Comparison of ENCODE assay signal across 9 cellular contexts in genomic region chr4:182447938-182448280, GRCh38.
DNase-seq lines count a peak whose midpoint lies in the region; ATAC-seq and TF ChIP-seq lines count a peak whose summit lies in the region.
"Had no signal": no experiment of that assay in that cellular context is flagged by ENCODE, and none has a peak within 500 bp of the region (broad histone marks: within the 10 kb centered on the region; RNA-seq: fewer than 3 reads in every experiment).

No MANE protein-coding gene starts in this region.

- H3K36me3 ChIP-seq in lower lobe of right lung (no peaks in the 10 kb centered on the region), tibial nerve (no peaks in the 10 kb centered on the region)

- H3K4me1 Mint-ChIP-seq in activated CD8-positive, alpha-beta memory T cell treated with anti-CD3 and anti-CD28 coated beads, Interleukin-2, amount 10 ng/mL, durations not matched to agents 7 days and 5 days: peaks cover 15% of the 10 kb centered on the region

- DNase-seq in activated CD8-positive, alpha-beta memory T cell treated with anti-CD3 and anti-CD28 coated beads, Interleukin-2, amount 10 ng/mL, durations not matched to agents 7 days and 5 days: no peak
- DNase-seq in activated CD8-positive, alpha-beta memory T cell treated with anti-CD3 and anti-CD28 coated beads for 24 hours: no peak
- DNase-seq in coronary artery (ENCODE audit: low spot score): no peak
- DNase-seq in lower lobe of right lung: no peak
- DNase-seq in tibial nerve (ENCODE audit: low spot score in 2 of 2): no peak
- DNase-seq in NCI-H1436 (lab: John Stamatoyannopoulos, UW): no peak
- DNase-seq in NCI-H1930 (lab: John Stamatoyannopoulos, UW): no peak
- DNase-seq: DND-41 had no signal

- no peak overlapping the region for H3K27ac Mint-ChIP-seq in activated CD8-positive, alpha-beta memory T cell treated with anti-CD3 and anti-CD28 coated beads, Interleukin-2, amount 10 ng/mL, durations not matched to agents 7 days and 5 days

- TF ChIP-seq POLR2A in tibial nerve (IDR thresholded peaks at IDR 0.05): no peak

- CTCF ChIA-PET in activated CD8-positive, alpha-beta memory T cell treated with anti-CD3 and anti-CD28 coated beads, Interleukin-2, amount 10 ng/mL, durations not matched to agents 7 days and 5 days (lab: Charles Lee): no interaction called here

- no peak for ATAC-seq in activated CD8-positive, alpha-beta memory T cell treated with anti-CD3 and anti-CD28 coated beads, Interleukin-2, amount 10 ng/mL, durations not matched to agents 7 days and 5 days
- peak; percentile 7 to 43 for ATAC-seq in lower lobe of right lung
- no peak for ATAC-seq in GM19035 (IDR thresholded peaks at IDR 0.05; ENCODE audit: unreplicated experiment)

- peak overlapping the region; percentile 90 for H3K4me3 ChIP-seq in coronary artery
- H3K4me3 ChIP-seq in lower lobe of right lung: peak overlapping the region; percentile 54
- H3K4me3 ChIP-seq in tibial nerve: peak overlapping the region; percentile 44 to 90 (median 68)

- TF ChIP-seq EP300 in tibial nerve (IDR thresholded peaks at IDR 0.05): no peak

- WGBS in tibial nerve, 2 donors: 1 to 3% methylated on average over 22 of the region's 22 CpGs

- H3K9me3 Mint-ChIP-seq in activated CD8-positive, alpha-beta memory T cell treated with anti-CD3 and anti-CD28 coated beads, Interleukin-2, amount 10 ng/mL, durations not matched to agents 7 days and 5 days (ENCODE audit: low read depth): no peaks in the 10 kb centered on the region

- H3K9me3 ChIP-seq in lower lobe of right lung: no peaks in the 10 kb centered on the region
- H3K9me3 ChIP-seq in tibial nerve: no peaks in the 10 kb centered on the region

- peaks cover 5% of the 10 kb centered on the region for H3K36me3 Mint-ChIP-seq in activated CD8-positive, alpha-beta memory T cell treated with anti-CD3 and anti-CD28 coated beads, Interleukin-2, amount 10 ng/mL, durations not matched to agents 7 days and 5 days

- peak overlapping the region; percentile 53 for H3K4me3 Mint-ChIP-seq in activated CD8-positive, alpha-beta memory T cell treated with anti-CD3 and anti-CD28 coated beads, Interleukin-2, amount 10 ng/mL, durations not matched to agents 7 days and 5 days

- TF ChIP-seq CTCF in coronary artery (IDR thresholded peaks at IDR 0.05) (no peak), lower lobe of right lung (IDR thresholded peaks at IDR 0.05) (no peak), tibial nerve (IDR thresholded peaks at IDR 0.05) (no peak)

- peaks cover 66% of the 10 kb centered on the region for H3K27me3 ChIP-seq in lower lobe of right lung (ENCODE audit: low read depth)
- H3K27me3 ChIP-seq in tibial nerve: no peaks in the 10 kb centered on the region

- intact Hi-C loops in lower lobe of right lung (cut with DNase I): no loop called here

- peaks cover 22% of the 10 kb centered on the region for H3K4me1 ChIP-seq in lower lobe of right lung
- H3K4me1 ChIP-seq in tibial nerve: peaks cover 0 to 29% (median 2%) of the 10 kb centered on the region in 4 donors

- H3K27me3 Mint-ChIP-seq in activated CD8-positive, alpha-beta memory T cell treated with anti-CD3 and anti-CD28 coated beads, Interleukin-2, amount 10 ng/mL, durations not matched to agents 7 days and 5 days: peaks cover 62% of the 10 kb centered on the region

- peak overlapping the region; percentile 10 to 56 for H3K27ac ChIP-seq in coronary artery
- no peak overlapping the region for H3K27ac ChIP-seq in lower lobe of right lung
- peak overlapping the region; percentile 80 to 95 (median 84) for H3K27ac ChIP-seq in tibial nerve

Comparison
In these comparisons a context has a peak if more than half of its experiments do, and no peak if none do; other contexts are left out.
1. ATAC-seq: peak in lower lobe of right lung (2 of 2); none in activated CD8-positive, alpha-beta memory T cell treated with anti-CD3 and anti-CD28 coated beads, Interleukin-2, amount 10 ng/mL, durations not matched to agents 7 days and 5 days (single experiment) and GM19035 (single experiment).
2. Peak in every context shown above with its lines, with median percentiles within 50 percentile points of each other: H3K4me3 ChIP-seq.